In genomic region chr2:233445152-233445830, GRCh38 we compare ENCODE assay signal across 15 cellular contexts.
A peak's percentile ranks its signal among the peaks of the same experiment; 100 is the strongest.
DNase-seq lines count a peak whose midpoint lies in the region; ATAC-seq lines count a peak whose summit lies in the region.
"Had no signal": no experiment of that assay in that cellular context is flagged by ENCODE, and none has a peak within 500 bp of the region (broad histone marks: within the 10 kb centered on the region; RNA-seq: fewer than 3 reads in every experiment).

No MANE protein-coding gene starts in this region.

- H3K27me3 Mint-ChIP-seq in activated naive CD4-positive, alpha-beta T cell treated with anti-CD3 and anti-CD28 coated beads, Interleukin-2, amount 50 U/mL, for 24 hours: no peaks in the 10 kb centered on the region
- H3K27me3 Mint-ChIP-seq in activated T-helper 17 cell treated with anti-CD3 and anti-CD28 coated beads, Interleukin-2, amount 50 U/mL, for 72 hours: no peaks in the 10 kb centered on the region
- H3K27me3 Mint-ChIP-seq in stimulated activated memory B cell treated with anti-CD40 and anti-IgM and Interleukin-4, amounts not matched to agents 10 μg/mL and 1 μg/mL and 100 μg/mL, for 72 hours: no peaks in the 10 kb centered on the region
- H3K27me3 Mint-ChIP-seq: activated CD8-positive, alpha-beta memory T cell treated with anti-CD3 and anti-CD28 coated beads, Interleukin-2, amount 10 ng/mL, durations not matched to agents 7 days and 5 days had no signal

- no peak overlapping the region for H3K4me3 Mint-ChIP-seq in activated naive CD4-positive, alpha-beta T cell treated with anti-CD3 and anti-CD28 coated beads, Interleukin-2, amount 50 U/mL, for 24 hours
- H3K4me3 Mint-ChIP-seq in activated T-helper 17 cell treated with anti-CD3 and anti-CD28 coated beads, Interleukin-2, amount 50 U/mL, for 72 hours: no peak overlapping the region
- no peak overlapping the region for H3K4me3 Mint-ChIP-seq in stimulated activated memory B cell treated with anti-CD40 and anti-IgM and Interleukin-4, amounts not matched to agents 10 μg/mL and 1 μg/mL and 100 μg/mL, for 72 hours
- H3K4me3 Mint-ChIP-seq: activated CD8-positive, alpha-beta memory T cell treated with anti-CD3 and anti-CD28 coated beads, Interleukin-2, amount 10 ng/mL, durations not matched to agents 7 days and 5 days; T-helper 2 cell treated with Interferon-gamma antibody and Interleukin-4, amounts not matched to agents 5 μg/mL and 100 μg/mL, for 36 hours had no signal

- H3K9me3 Mint-ChIP-seq in activated naive CD4-positive, alpha-beta T cell treated with anti-CD3 and anti-CD28 coated beads, Interleukin-2, amount 50 U/mL, for 24 hours: no peaks in the 10 kb centered on the region
- H3K9me3 Mint-ChIP-seq in activated T-helper 17 cell treated with anti-CD3 and anti-CD28 coated beads, Interleukin-2, amount 50 U/mL, for 72 hours: no peaks in the 10 kb centered on the region
- no peaks in the 10 kb centered on the region for H3K9me3 Mint-ChIP-seq in stimulated activated memory B cell treated with anti-CD40 and anti-IgM and Interleukin-4, amounts not matched to agents 10 μg/mL and 1 μg/mL and 100 μg/mL, for 72 hours
- H3K9me3 Mint-ChIP-seq: T-helper 2 cell treated with Interferon-gamma antibody and Interleukin-4, amounts not matched to agents 5 μg/mL and 100 μg/mL, for 36 hours had no signal

- no peak for DNase-seq in activated naive CD4-positive, alpha-beta T cell (lab: John Stamatoyannopoulos, UW)
- DNase-seq in mesenteric fat pad (ENCODE audit: low spot score): peak; percentile 82
- no peak for DNase-seq in stimulated activated naive CD4-positive, alpha-beta T cell treated with Interleukin-2 at 50 U/mL for 16 hours (lab: John Stamatoyannopoulos, UW)
- DNase-seq in AML-193 (lab: John Stamatoyannopoulos, UW): no peak
- DNase-seq in NCI-H1436 treated with DMSO at 0.1 percent for 48 hours (lab: John Stamatoyannopoulos, UW): no peak
- DNase-seq: activated CD4-positive, alpha-beta T cell treated with anti-CD3 and anti-CD28 coated beads for 1 hour; activated CD8-positive, alpha-beta memory T cell treated with anti-CD3 and anti-CD28 coated beads, Interleukin-2, amount 10 ng/mL, durations not matched to agents 7 days and 5 days; GM23248; NCI-H2171; NCI-H69 had no signal

- peaks cover 28% of the 10 kb centered on the region for H3K4me1 Mint-ChIP-seq in activated naive CD4-positive, alpha-beta T cell treated with anti-CD3 and anti-CD28 coated beads, Interleukin-2, amount 50 U/mL, for 24 hours
- H3K4me1 Mint-ChIP-seq in activated T-helper 17 cell treated with anti-CD3 and anti-CD28 coated beads, Interleukin-2, amount 50 U/mL, for 72 hours: peaks cover 19% of the 10 kb centered on the region
- peaks cover 31% of the 10 kb centered on the region for H3K4me1 Mint-ChIP-seq in stimulated activated memory B cell treated with anti-CD40 and anti-IgM and Interleukin-4, amounts not matched to agents 10 μg/mL and 1 μg/mL and 100 μg/mL, for 72 hours

- peak overlapping the region; percentile 86 for H3K27ac Mint-ChIP-seq in activated naive CD4-positive, alpha-beta T cell treated with anti-CD3 and anti-CD28 coated beads, Interleukin-2, amount 50 U/mL, for 24 hours
- H3K27ac Mint-ChIP-seq in activated T-helper 17 cell treated with anti-CD3 and anti-CD28 coated beads, Interleukin-2, amount 50 U/mL, for 72 hours: peak overlapping the region; percentile 36
- H3K27ac Mint-ChIP-seq in stimulated activated memory B cell treated with anti-CD40 and anti-IgM and Interleukin-4, amounts not matched to agents 10 μg/mL and 1 μg/mL and 100 μg/mL, for 72 hours: peak overlapping the region; percentile 23

- H3K36me3 Mint-ChIP-seq in activated naive CD4-positive, alpha-beta T cell treated with anti-CD3 and anti-CD28 coated beads, Interleukin-2, amount 50 U/mL, for 24 hours: peaks cover 12% of the 10 kb centered on the region
- peaks cover 67% of the 10 kb centered on the region for H3K36me3 Mint-ChIP-seq in activated T-helper 17 cell treated with anti-CD3 and anti-CD28 coated beads, Interleukin-2, amount 50 U/mL, for 72 hours (ENCODE audit: low read depth)
- H3K36me3 Mint-ChIP-seq in stimulated activated memory B cell treated with anti-CD40 and anti-IgM and Interleukin-4, amounts not matched to agents 10 μg/mL and 1 μg/mL and 100 μg/mL, for 72 hours: peaks cover 82% of the 10 kb centered on the region

- ATAC-seq in activated T-helper 17 cell treated with anti-CD3 and anti-CD28 coated beads, Interleukin-2, amount 50 U/mL, for 72 hours (replicated peaks): no peak
- ATAC-seq in stimulated activated memory B cell treated with anti-CD40 and anti-IgM and Interleukin-4, amounts not matched to agents 10 μg/mL and 1 μg/mL and 100 μg/mL, for 72 hours: no peak
- ATAC-seq: activated CD8-positive, alpha-beta memory T cell treated with anti-CD3 and anti-CD28 coated beads, Interleukin-2, amount 10 ng/mL, durations not matched to agents 7 days and 5 days; esophagus mucosa had no signal

Comparison
In these comparisons a context has a peak if more than half of its experiments do, and no peak if none do; other contexts are left out.
1. H3K27ac Mint-ChIP-seq: peak in every context shown above with its lines; median percentile 86 in activated naive CD4-positive, alpha-beta T cell treated with anti-CD3 and anti-CD28 coated beads, Interleukin-2, amount 50 U/mL, for 24 hours; 36 in activated T-helper 17 cell treated with anti-CD3 and anti-CD28 coated beads, Interleukin-2, amount 50 U/mL, for 72 hours; 23 in stimulated activated memory B cell treated with anti-CD40 and anti-IgM and Interleukin-4, amounts not matched to agents 10 μg/mL and 1 μg/mL and 100 μg/mL, for 72 hours.